In the genomic region with DNA sequence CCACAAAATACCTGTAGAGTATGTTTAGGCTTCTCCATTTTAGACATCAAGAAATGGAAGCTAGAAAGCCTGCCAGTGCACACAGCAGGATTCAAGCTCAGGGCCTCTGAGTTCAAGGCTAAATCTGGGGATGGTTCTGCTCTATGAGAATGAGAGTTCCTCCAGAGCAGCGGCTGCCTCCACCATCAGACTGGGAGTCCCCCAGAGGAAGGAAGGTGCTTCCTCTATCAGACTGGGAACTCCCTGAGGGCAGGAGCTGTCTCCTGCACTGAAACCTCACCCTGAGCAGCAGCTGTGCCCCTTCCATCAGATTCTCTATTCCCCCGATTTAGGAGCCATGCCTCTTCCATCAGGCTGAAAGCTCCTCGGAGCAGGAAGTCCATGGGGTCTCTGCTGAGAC, we compare ENCODE assay signal across 33 cellular contexts. TPM values are rescaled to one million over a fixed set of nuclear protein-coding genes. Genes with fewer than 3 reads are reported as not detected.
"Had no signal": no experiment of that assay in that cellular context is flagged by ENCODE, and none has a peak within 500 bp of the region (broad histone marks: within the 10 kb centered on the region; RNA-seq: fewer than 3 reads in every experiment).

No MANE protein-coding gene starts in this region.

- H3K4me1 ChIP-seq: colonic mucosa, gastrocnemius medialis had no signal

- H3K27me3 ChIP-seq: colonic mucosa, gastrocnemius medialis, heart right ventricle, left lung had no signal

- FAIRE-seq: endometrium, islet of Langerhans, keratinocyte had no signal

- H3K27ac ChIP-seq: colonic mucosa, epithelial cell of prostate, esophagus squamous epithelium, gastrocnemius medialis, heart right ventricle, left lung, lower lobe of right lung had no signal

- H3K9me3 ChIP-seq: colonic mucosa, esophagus squamous epithelium, gastrocnemius medialis, heart right ventricle, left lung, lower lobe of right lung, mucosa of descending colon had no signal

- H3K4me3 ChIP-seq: colonic mucosa, esophagus squamous epithelium, gastrocnemius medialis, heart right ventricle, left lung, lower lobe of right lung, mucosa of descending colon had no signal

- ATAC-seq: effector memory CD8-positive, alpha-beta T cell; esophagus mucosa; gastrocnemius medialis; heart right ventricle; left cardiac atrium; left lung; lower lobe of right lung; mucosa of descending colon had no signal

- H3K36me3 ChIP-seq: colonic mucosa, esophagus squamous epithelium, gastrocnemius medialis, left lung, lower lobe of right lung had no signal

- DNase-seq: colonic mucosa; cortex of kidney; effector CD8-positive, alpha-beta T cell; effector memory CD8-positive, alpha-beta T cell; erythroblast; esophagus squamous epithelium; foreskin fibroblast; foreskin melanocyte; gastrocnemius medialis; glutamatergic neuron; head of caudate nucleus; heart right ventricle; hippocampal formation; left cardiac atrium; left lung; lower lobe of right lung; mesenchymal stem cell; mucosa of descending colon had no signal

RNA-seq across cellular contexts. Expression of gene PLA2G5, which starts 20.1 kb away (rescaled TPM):
- total RNA-seq: chondrocyte, endodermal cell, gastrocnemius medialis, kidney epithelial cell, myocyte had no signal

RNA-seq across cellular contexts. Expression of gene PLA2G2D, which starts 29.2 kb away (rescaled TPM):
- total RNA-seq: chondrocyte, dermis microvascular lymphatic vessel endothelial cell, endodermal cell, gastrocnemius medialis, glomerular endothelial cell, kidney epithelial cell, left cardiac atrium, left lung, lung microvascular endothelial cell, mesenteric fat pad, mesothelial cell of epicardium, myocyte had no signal
- polyA plus RNA-seq: heart right ventricle, keratinocyte had no signal

RNA-seq across cellular contexts. Expression of gene PLA2G2F, which starts 49.0 kb away (rescaled TPM):
- total RNA-seq: chondrocyte, colonic mucosa, dermis microvascular lymphatic vessel endothelial cell, endodermal cell, gastrocnemius medialis, glomerular endothelial cell, heart right ventricle, left cardiac atrium, left lung, lower lobe of right lung, lung microvascular endothelial cell, mesenteric fat pad, mesothelial cell of epicardium, myocyte had no signal
- polyA plus RNA-seq: heart right ventricle, liver had no signal
